1 cellular context compared by ENCODE assay signal in genomic region chr2:216108967-216109921, GRCh38.
A peak's percentile ranks its signal among the peaks of the same experiment; 100 is the strongest.
TF ChIP-seq lines count a peak whose summit lies in the region.

XRCC5 (plus strand) TSS chr2:216109348; CDS start chr2:216109437, 89 bp downstream.

TF ChIP-seq in GM12878, 131 proteins besides CTCF, POLR2A, EP300 and RAD21 (continued from another document and continues in another):
- TF ChIP-seq NFXL1 (IDR thresholded peaks at IDR 0.05; ENCODE audit: borderline replicate concordance) (no peak), NR2C1 (IDR thresholded peaks at IDR 0.05) (no peak), REST (IDR thresholded peaks at IDR 0.05; ENCODE audit: low read depth, low read length) (no peak), STAT1 (conservative IDR thresholded peaks at IDR 0.05) (peak; percentile 87; the same call in 1 of the 2 replicates), RB1 (IDR thresholded peaks at IDR 0.05; ENCODE audit: borderline replicate concordance) (peak; percentile 94; the same call in 1 of the 2 replicates), EED (IDR thresholded peaks at IDR 0.05; ENCODE audit: low read depth) (peak; percentile 50; the same call in 1 of the 2 replicates), ZBTB33 (IDR thresholded peaks at IDR 0.05) (no peak), POLR2AphosphoS5 (IDR thresholded peaks at IDR 0.05; ENCODE audit: low read length) (peak; percentile 96), PKNOX1 (IDR thresholded peaks at IDR 0.05) (peak; percentile 25; the same call in 1 of the 2 replicates), ZNF24 (IDR thresholded peaks at IDR 0.05) (no peak), MLLT1 (IDR thresholded peaks at IDR 0.05) (peak; percentile 91), ATF2 (IDR thresholded peaks at IDR 0.05; ENCODE audit: low read length) (no peak), PBX3 (IDR thresholded peaks at IDR 0.05; ENCODE audit: insufficient replicate concordance, low read depth, low read length) (no peak), ZBTB11 (CRISPR knock-in tag; IDR thresholded peaks at IDR 0.05) (no peak), ZNF274 (IDR thresholded peaks at IDR 0.05; ENCODE audit: insufficient read depth, insufficient read length) (no peak), CHD1 (IDR thresholded peaks at IDR 0.05; ENCODE audit: low read depth, low read length) (no peak), DPF2 (IDR thresholded peaks at IDR 0.05) (no peak), NKRF (conservative IDR thresholded peaks at IDR 0.05) (no peak; the same call in 1 of the 2 replicates), HSF1 (IDR thresholded peaks at IDR 0.05; ENCODE audit: low read depth, low read length) (0 out of 2 replicates have a peak, but pooled peaks have one; percentile 40), NBN (IDR thresholded peaks at IDR 0.05) (no peak; the same call in 1 of the 2 replicates), USF2 (IDR thresholded peaks at IDR 0.05; ENCODE audit: borderline replicate concordance, low read depth, low read length) (no peak), SMAD1 (IDR thresholded peaks at IDR 0.05; ENCODE audit: low read depth, partially characterized antibody) (peak; percentile 49), HDGF (IDR thresholded peaks at IDR 0.05) (peak; percentile 90; the same call in 1 of the 2 replicates), CBX5 (IDR thresholded peaks at IDR 0.05; ENCODE audit: low read depth) (0 out of 2 replicates have a peak, but pooled peaks have one; percentile 8), IKZF2 (IDR thresholded peaks at IDR 0.05) (peak; percentile 12 to 37; a peak in 1 of 4 replicates), SREBF1 (IDR thresholded peaks at IDR 0.05; ENCODE audit: low read length) (no peak), BACH1 (IDR thresholded peaks at IDR 0.05; ENCODE audit: borderline replicate concordance) (peak; percentile 43; the same call in 1 of the 2 replicates), CBX3 (IDR thresholded peaks at IDR 0.05; ENCODE audit: borderline replicate concordance, low read depth) (no peak), STAT3 (IDR thresholded peaks at IDR 0.05; ENCODE audit: low read depth, low read length) (no peak), BHLHE40 (IDR thresholded peaks at IDR 0.05; ENCODE audit: borderline replicate concordance in 1 of 2, low read depth in 2 of 2, low read length in 1 of 2) (peak in 1 of 2 experiments; percentile 57; a peak in 2 of 4 replicates), ZZZ3 (IDR thresholded peaks at IDR 0.05; ENCODE audit: control insufficient read depth, insufficient read length, low read depth) (no peak)
